ENCODE assay signal across 8 cellular contexts in the genomic region with DNA sequence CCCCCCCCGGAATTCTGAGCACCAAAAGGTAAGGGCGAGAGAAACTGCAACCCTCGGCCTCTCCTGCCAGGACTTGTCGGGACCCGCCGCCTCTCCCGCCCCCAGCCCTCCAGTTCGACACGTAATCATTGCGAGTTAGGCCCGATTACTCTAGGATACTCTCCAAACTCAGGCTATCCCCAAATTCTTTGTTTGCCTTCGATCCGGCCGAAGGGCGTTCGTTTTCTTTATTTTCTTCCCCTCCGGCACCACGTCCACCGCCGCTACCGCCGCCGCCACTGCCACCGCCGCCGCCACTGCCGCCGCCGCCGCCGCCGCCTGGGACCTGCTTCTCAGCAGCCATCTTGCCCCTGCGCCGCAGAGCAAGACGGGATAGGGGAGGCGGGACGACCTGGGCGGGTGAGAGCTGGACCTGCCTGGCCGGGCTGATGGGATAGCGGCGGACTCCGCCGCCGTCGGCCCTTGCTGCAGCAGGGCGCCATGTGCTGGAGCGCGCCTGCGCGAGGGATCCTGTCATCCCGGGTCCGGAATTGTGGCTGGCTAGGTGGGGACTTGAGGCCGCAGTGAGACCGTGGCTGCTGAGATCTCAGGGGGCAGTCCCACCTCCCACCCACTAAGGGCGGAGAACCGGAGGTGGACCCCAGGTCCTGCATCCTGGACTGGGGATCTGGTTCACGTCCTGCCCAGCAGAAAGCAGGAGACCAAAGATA. TPM values are rescaled to one million over a fixed set of nuclear protein-coding genes. Genes with fewer than 3 reads are reported as not detected.
DNase-seq lines count a peak whose midpoint lies in the region; ATAC-seq and TF ChIP-seq lines count a peak whose summit lies in the region.

A gene (minus strand): TSS at position 369 of the 710 bp plus-strand sequence. CDS start 26 bp downstream, at position 343.

- DNase-seq in Caki2 (ENCODE audit: low read depth) = peak; percentile 85
- DNase-seq in IMR-90 = peak; percentile 91
- DNase-seq in PC-3 = peak; percentile 96
- peak; percentile 83 for DNase-seq in activated T-cell treated with anti-CD3 and anti-CD28 coated beads for 48 hours (ENCODE audit: low read depth)
- peak; percentile 73 for DNase-seq in epithelial cell of prostate (ENCODE audit: low read depth, low spot score)
- DNase-seq in mucosa of gallbladder (ENCODE audit: low spot score) = peak; percentile 94
- peak; percentile 80 for DNase-seq in stimulated activated CD8-positive, alpha-beta memory T cell treated with anti-CD3 and anti-CD28 coated beads, Interleukin-4, amount 100 ng/mL, for 24 hours (ENCODE audit: low read depth)

- peak; percentile 82 for TF ChIP-seq POLR2A in IMR-90 (IDR thresholded peaks at IDR 0.05; ENCODE audit: low read depth, low read length)

- peak within 1 kb of the TSS; percentile 88 for H3K4ac ChIP-seq in IMR-90 (ENCODE audit: low read depth, low read length)

- BruUV-seq in IMR-90 (replicated peaks; lab: Mats Ljungman, UMichigan) (no TSS peak), PC-3 (replicated peaks; lab: Mats Ljungman, UMichigan) (no TSS peak)

- peak within 1 kb of the TSS; percentile 81 for H2BK5ac ChIP-seq in IMR-90 (ENCODE audit: low read depth, low read length, poor library complexity, severe bottlenecking)

- H4K91ac ChIP-seq in IMR-90 (ENCODE audit: insufficient read depth, low read depth, low read length) = peak within 1 kb of the TSS; percentile 88

- H4K20me1 ChIP-seq in IMR-90 (ENCODE audit: insufficient read depth, low read length) (peaks cover 10% of the 10 kb centered on the region), PC-3 (ENCODE audit: low read length) (peaks cover 11% of the 10 kb centered on the region)

- H3K27ac ChIP-seq in IMR-90 (ENCODE audit: insufficient read depth, low read length) = peak within 1 kb of the TSS; percentile 76
- H3K27ac ChIP-seq in PC-3 (ENCODE audit: low read length) = peak within 1 kb of the TSS; percentile 33
- peak within 1 kb of the TSS; percentile 66 for H3K27ac ChIP-seq in epithelial cell of prostate

- dilution Hi-C loops in IMR-90 (cut with HindIII; ENCODE audit: low sequenced_read_pairs, unreplicated experiment) = no loop called here

- H3K4me1 ChIP-seq in IMR-90 (ENCODE audit: control insufficient read depth, insufficient read depth, low read length) (peaks cover 3% of the 10 kb centered on the region; the same call in 1 of the 2 replicates), PC-3 (ENCODE audit: insufficient read depth, low read length) (peaks cover 22% of the 10 kb centered on the region)

- H3K4me2 ChIP-seq in IMR-90 (ENCODE audit: low read depth, low read length) (peak within 1 kb of the TSS; percentile 99), PC-3 (ENCODE audit: low read length) (peak within 1 kb of the TSS; percentile 98)

- H3K27me3 ChIP-seq in IMR-90 (ENCODE audit: control insufficient read depth, insufficient read depth, low read length) = peaks cover 36% of the 10 kb centered on the region
- peaks cover 34% of the 10 kb centered on the region for H3K27me3 ChIP-seq in PC-3 (ENCODE audit: low read length)

- peak within 1 kb of the TSS; percentile 92 for H3K9ac ChIP-seq in IMR-90 (ENCODE audit: low read depth, low read length)
- H3K9ac ChIP-seq in PC-3 (ENCODE audit: low read length) = peak within 1 kb of the TSS; percentile 92

- H4K8ac ChIP-seq in IMR-90 (ENCODE audit: low read depth in 2 of 2, low read length in 2 of 2) = peak within 1 kb of the TSS; percentile 93 to 99

- peak within 1 kb of the TSS; percentile 98 for H3K14ac ChIP-seq in IMR-90 (replicated peaks; ENCODE audit: low read depth, low read length)

- H3K79me1 ChIP-seq in IMR-90 (ENCODE audit: low read depth in 1 of 2, low read length in 2 of 2) = peaks cover 0 to 27% of the 10 kb centered on the region in 2 experiments; a peak in 3 of 4 replicates

- ATAC-seq in GM21447 (IDR thresholded peaks at IDR 0.05; ENCODE audit: unreplicated experiment) (peak; percentile 91), IMR-90 (ENCODE audit: low read depth) (peak; percentile 100), PC-3 (peak; percentile 99)

- peak within 1 kb of the TSS; percentile 85 for H3K56ac ChIP-seq in IMR-90 (ENCODE audit: extremely low read depth, insufficient read depth, low read length)

- no peaks in the 10 kb centered on the region for H3K9me2 ChIP-seq in PC-3 (replicated peaks; ENCODE audit: low read length)

- H3K36me3 ChIP-seq in IMR-90 (ENCODE audit: control insufficient read depth, insufficient read depth, low read length) (peaks cover 5% of the 10 kb centered on the region; the same call in 1 of the 2 replicates), PC-3 (ENCODE audit: low read depth, low read length) (peaks cover 5% of the 10 kb centered on the region)

- peak within 1 kb of the TSS; percentile 44 for H2BK120ac ChIP-seq in IMR-90 (ENCODE audit: low read depth, low read length)

- H3K9me1 ChIP-seq in IMR-90 (ENCODE audit: insufficient read depth, low read length) = peaks cover 6% of the 10 kb centered on the region

- no peaks in the 10 kb centered on the region for H3F3A ChIP-seq in PC-3 (ENCODE audit: low read length, unreplicated experiment)

- intact Hi-C loops in IMR-90 (cut with micrococcal nuclease) = loop anchor here (5.0 to 10.0 kb wide), 2 partner anchors 35 to 168 kb away; a partner anchor contains a TSS
- intact Hi-C loops in PC-3 (cut with micrococcal nuclease) = loop anchor here (5.0 kb wide), 1 partner anchor 45 kb away; a partner anchor contains a TSS

- no peak for TF ChIP-seq RAD21 in IMR-90 (IDR thresholded peaks at IDR 0.05; ENCODE audit: low read length)

- TF ChIP-seq CTCF in IMR-90 (conservative IDR thresholded peaks at IDR 0.05; ENCODE audit: low read depth, low read length) (no peak), PC-3 (conservative IDR thresholded peaks at IDR 0.05; ENCODE audit: low read depth, low read length) (no peak)

- peak within 1 kb of the TSS; percentile 93 for H3K4me3 ChIP-seq in IMR-90 (ENCODE audit: insufficient read depth, low read depth, low read length)
- peak within 1 kb of the TSS; percentile 75 for H3K4me3 ChIP-seq in PC-3 (ENCODE audit: low read length)

- peak within 1 kb of the TSS; percentile 89 for H3K23ac ChIP-seq in IMR-90 (ENCODE audit: low read depth, low read length)

- in situ Hi-C loops in Caki2 (cut with HindIII; ENCODE audit: low pct_unique_long_range_greater_than_20kb, low sequenced_read_pairs) = no loop called here
- in situ Hi-C loops in IMR-90 (cut with MboI; ENCODE audit: low sequenced_read_pairs) = no loop called here

- peak within 1 kb of the TSS; percentile 88 for H2AK5ac ChIP-seq in IMR-90 (ENCODE audit: low read depth, low read length)

- peak within 1 kb of the TSS; percentile 93 for H2AK9ac ChIP-seq in IMR-90 (replicated peaks; ENCODE audit: low read depth, low read length, poor library complexity)

- H3K9me3 ChIP-seq in IMR-90 (ENCODE audit: control insufficient read depth, insufficient read depth, low read length) = no peaks in the 10 kb centered on the region
- H3K9me3 ChIP-seq in PC-3 (ENCODE audit: low read length) = no peaks in the 10 kb centered on the region

- POLR2A ChIA-PET in IMR-90 (lab: Charles Lee; ENCODE audit: unreplicated experiment) = interaction anchor here (0.7 to 1.0 kb wide), 2 partner anchors 8 to 12 kb away, joined by 3 to 4 read pairs; no protein-coding TSS in a partner anchor
- POLR2A ChIA-PET in PC-3 (lab: Charles Lee; ENCODE audit: unreplicated experiment) = interaction anchor here (0.6 to 0.8 kb wide), 3 partner anchors 66 to 1214 kb away, joined by 3 to 9 read pairs (median 5); no protein-coding TSS in a partner anchor

- H2AFZ ChIP-seq in IMR-90 (replicated peaks; ENCODE audit: low read length, poor library complexity) (peak within 1 kb of the TSS; percentile 99), PC-3 (ENCODE audit: low read length) (peak within 1 kb of the TSS; percentile 91)

- no peak within 1 kb of the TSS; the same call in 2 of the 3 replicates for H2BK15ac ChIP-seq in IMR-90 (ENCODE audit: low read depth, low read length)

- CTCF ChIA-PET in IMR-90 (lab: Yijun Ruan, JAX) (interaction anchor here (0.6 kb wide), 1 partner anchor 58 kb away, joined by 3 read pairs; no protein-coding TSS in a partner anchor), PC-3 (lab: Charles Lee) (interaction anchor here (1.0 kb wide), 1 partner anchor 62 kb away, joined by 4 read pairs; no protein-coding TSS in a partner anchor)

- WGBS in IMR-90 (ENCODE audit: extremely low coverage in 2 of 2, insufficient read length in 1 of 2), 2 experiments = 0% methylated on average over 21 of the region's 57 CpGs; no CpG with 5 or more reads in 1 of the 2 experiments

- H3K18ac ChIP-seq in IMR-90 (ENCODE audit: low read depth, low read length) = peak within 1 kb of the TSS; percentile 40; the same call in 1 of the 2 replicates

- H2BK20ac ChIP-seq in IMR-90 (ENCODE audit: low read depth, low read length) = no peak within 1 kb of the TSS

- peak within 1 kb of the TSS; percentile 88 for H4K5ac ChIP-seq in IMR-90 (ENCODE audit: low read depth, low read length)

- peaks cover 57% of the 10 kb centered on the region for H3K79me2 ChIP-seq in PC-3 (ENCODE audit: low read length)

TF ChIP-seq in IMR-90, 13 proteins besides CTCF, POLR2A, EP300 and RAD21 (continues in another document):
- no peak for TF ChIP-seq NFE2L2 (IDR thresholded peaks at IDR 0.05; ENCODE audit: low read depth, low read length)
- TF ChIP-seq, protein P1, sequence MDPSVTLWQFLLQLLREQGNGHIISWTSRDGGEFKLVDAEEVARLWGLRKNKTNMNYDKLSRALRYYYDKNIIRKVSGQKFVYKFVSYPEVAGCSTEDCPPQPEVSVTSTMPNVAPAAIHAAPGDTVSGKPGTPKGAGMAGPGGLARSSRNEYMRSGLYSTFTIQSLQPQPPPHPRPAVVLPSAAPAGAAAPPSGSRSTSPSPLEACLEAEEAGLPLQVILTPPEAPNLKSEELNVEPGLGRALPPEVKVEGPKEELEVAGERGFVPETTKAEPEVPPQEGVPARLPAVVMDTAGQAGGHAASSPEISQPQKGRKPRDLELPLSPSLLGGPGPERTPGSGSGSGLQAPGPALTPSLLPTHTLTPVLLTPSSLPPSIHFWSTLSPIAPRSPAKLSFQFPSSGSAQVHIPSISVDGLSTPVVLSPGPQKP (IDR thresholded peaks at IDR 0.05; ENCODE audit: borderline replicate concordance, low read depth, low read length) = no peak
- TF ChIP-seq RCOR1 (IDR thresholded peaks at IDR 0.05; ENCODE audit: insufficient replicate concordance, low read length) = no peak
- no peak for TF ChIP-seq BHLHE40 (IDR thresholded peaks at IDR 0.05; ENCODE audit: low read depth, low read length)

RNA-seq across cellular contexts. Expression of the gene that starts here (rescaled TPM):
- total RNA-seq in Caki2 (2014; rRNA removed; shearing (Covaris generic); ENCODE audit: low replicate concordance) = 58.2 and 60.8 TPM in 2 replicates
- 47.1 and 47.2 TPM in 2 replicates for total RNA-seq in IMR-90 (2012; rRNA removed)
- polyA plus RNA-seq in IMR-90 (2012; rRNA removed) = 69.1 and 82.6 TPM in 2 replicates
- 28.2 and 52.1 TPM in 2 replicates for polyA plus RNA-seq in IMR-90 (2012; cell fraction: cytosol; rRNA removed)
- polyA plus RNA-seq in IMR-90 (2012; cell fraction: nucleus; rRNA removed; ENCODE audit: low replicate concordance) = 24.9 and 48.5 TPM in 2 replicates
- total RNA-seq in PC-3 (2014; rRNA removed) = 60.8 and 71.4 TPM in 2 replicates
- total RNA-seq in mucosa of gallbladder = 69.8 TPM

Comparison
In these comparisons a context has a peak if more than half of its experiments do, and no peak if none do; other contexts are left out.
1. Peak in every context shown above with its lines: DNase-seq, ATAC-seq, H3K4me3 ChIP-seq and H3K27ac ChIP-seq.